In the genomic region with DNA sequence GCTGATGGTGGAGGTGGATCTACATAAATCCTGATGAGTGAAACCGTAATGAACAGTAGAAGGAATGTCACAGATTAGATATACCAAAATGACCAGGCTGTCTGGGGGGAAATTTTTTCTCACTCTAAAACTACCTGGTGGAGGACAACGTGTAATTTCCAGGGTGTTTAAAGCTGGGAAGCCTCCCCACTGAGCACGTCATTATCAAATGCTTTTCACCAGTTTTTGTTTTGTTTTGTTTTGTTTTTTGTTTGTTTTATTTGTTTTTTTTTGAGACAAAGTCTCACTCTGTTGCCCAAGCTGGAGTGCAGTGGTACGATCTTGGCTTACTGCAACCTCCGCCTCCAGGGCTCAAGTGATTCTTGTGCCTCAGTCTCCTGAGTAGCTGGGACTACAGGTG, we compare ENCODE assay signal across 7 cellular contexts.
"Had no signal": no experiment of that assay in that cellular context is flagged by ENCODE, and none has a peak within 500 bp of the region (broad histone marks: within the 10 kb centered on the region; RNA-seq: fewer than 3 reads in every experiment).

No MANE protein-coding gene starts in this region.

- DNase-seq: GM23248, GOT3, H7, IMR-90, KBM-7 had no signal

- H3K36me3 ChIP-seq: HAP-1 had no signal

- H3K4me3 ChIP-seq: GM23248, HAP-1 had no signal

- ATAC-seq: HCT116 had no signal

- H3K9me3 ChIP-seq: HAP-1 had no signal

- H3K27ac ChIP-seq: GM23248 had no signal
